8 cellular contexts compared by ENCODE assay signal in genomic region chr2:64644240-64645013, GRCh38. TPM values are rescaled to one million over a fixed set of nuclear protein-coding genes. Genes with fewer than 3 reads are reported as not detected.
DNase-seq lines count a peak whose midpoint lies in the region; ATAC-seq and TF ChIP-seq lines count a peak whose summit lies in the region.

No MANE protein-coding gene starts in this region.

- H3K27ac Mint-ChIP-seq in activated CD4-positive, alpha-beta memory T cell treated with anti-CD3 and anti-CD28 coated beads, Interleukin-2, amount 10 ng/mL, durations not matched to agents 7 days and 5 days = peak overlapping the region; percentile 85

- H3K9me3 Mint-ChIP-seq in activated CD4-positive, alpha-beta memory T cell treated with anti-CD3 and anti-CD28 coated beads, Interleukin-2, amount 10 ng/mL, durations not matched to agents 7 days and 5 days = no peaks in the 10 kb centered on the region

- peaks cover 2% of the 10 kb centered on the region for H3K36me3 Mint-ChIP-seq in activated CD4-positive, alpha-beta memory T cell treated with anti-CD3 and anti-CD28 coated beads, Interleukin-2, amount 10 ng/mL, durations not matched to agents 7 days and 5 days (ENCODE audit: low read depth)

- CTCF ChIA-PET in activated CD4-positive, alpha-beta memory T cell treated with anti-CD3 and anti-CD28 coated beads, Interleukin-2, amount 10 ng/mL, durations not matched to agents 7 days and 5 days (lab: Charles Lee) = interaction anchor here (0.8 to 6.2 kb wide), 14 partner anchors 10 to 228 kb away, joined by 3 to 58 read pairs (median 4); partner anchors contain the start of genes AFTPH and SERTAD2

- H3K27ac ChIP-seq in temporal lobe (ENCODE audit: low read depth, low read length) = peak overlapping the region; percentile 30

- H3K27me3 Mint-ChIP-seq in activated CD4-positive, alpha-beta memory T cell treated with anti-CD3 and anti-CD28 coated beads, Interleukin-2, amount 10 ng/mL, durations not matched to agents 7 days and 5 days = no peaks in the 10 kb centered on the region

- POLR2A ChIA-PET in activated CD4-positive, alpha-beta memory T cell treated with anti-CD3 and anti-CD28 coated beads, Interleukin-2, amount 10 ng/mL, durations not matched to agents 7 days and 5 days (lab: Charles Lee) = interaction anchor here (1.0 to 3.4 kb wide), 5 partner anchors 9 to 121 kb away, joined by 3 to 34 read pairs (median 5); partner anchors contain the start of gene SERTAD2

- peak overlapping the region; percentile 81 for H3K4me3 Mint-ChIP-seq in activated CD4-positive, alpha-beta memory T cell treated with anti-CD3 and anti-CD28 coated beads, Interleukin-2, amount 10 ng/mL, durations not matched to agents 7 days and 5 days

- H3K4me1 Mint-ChIP-seq in activated CD4-positive, alpha-beta memory T cell treated with anti-CD3 and anti-CD28 coated beads, Interleukin-2, amount 10 ng/mL, durations not matched to agents 7 days and 5 days = peaks cover 39% of the 10 kb centered on the region

- DNase-seq in A172 (ENCODE audit: low spot score) = peak; percentile 80
- DNase-seq in NCI-H187 (lab: John Stamatoyannopoulos, UW) = peak; percentile 38 to 96
- DNase-seq in activated CD4-positive, alpha-beta memory T cell treated with anti-CD3 and anti-CD28 coated beads, Interleukin-2, amount 10 ng/mL, durations not matched to agents 7 days and 5 days = peak; percentile 59
- DNase-seq in epidermal melanocyte (ENCODE audit: insufficient read length, low spot score) = peak; percentile 67
- peak; percentile 40 for DNase-seq in midbrain (lab: John Stamatoyannopoulos, UW)

- peak; percentile 43 for ATAC-seq in HG02840 (IDR thresholded peaks at IDR 0.05; ENCODE audit: low FRiP score, unreplicated experiment)

- TF ChIP-seq POLR2A in GM15510 (IDR thresholded peaks at IDR 0.05; ENCODE audit: borderline replicate concordance, extremely low read depth, insufficient read length) = peak; percentile 66

RNA-seq across cellular contexts. Expression of gene SERTAD2, which starts 9.3 kb away (rescaled TPM):
- total RNA-seq in A172 (2014; rRNA removed; shearing (Covaris generic)) = 6.4 and 10.3 TPM in 2 replicates
- 10 to 100 TPM; 16.2 to 17.5 TPM for total RNA-seq in activated CD4-positive, alpha-beta memory T cell treated with anti-CD3 and anti-CD28 coated beads, Interleukin-2, amount 10 ng/mL, durations not matched to agents 7 days and 5 days
- 7.4 TPM for total RNA-seq in temporal lobe

Comparison
In these comparisons a context has a peak if more than half of its experiments do, and no peak if none do; other contexts are left out.
1. Peak in every context shown above with its lines: DNase-seq, ATAC-seq and H3K27ac ChIP-seq.